1 cellular context compared by ENCODE assay signal in the genomic region with DNA sequence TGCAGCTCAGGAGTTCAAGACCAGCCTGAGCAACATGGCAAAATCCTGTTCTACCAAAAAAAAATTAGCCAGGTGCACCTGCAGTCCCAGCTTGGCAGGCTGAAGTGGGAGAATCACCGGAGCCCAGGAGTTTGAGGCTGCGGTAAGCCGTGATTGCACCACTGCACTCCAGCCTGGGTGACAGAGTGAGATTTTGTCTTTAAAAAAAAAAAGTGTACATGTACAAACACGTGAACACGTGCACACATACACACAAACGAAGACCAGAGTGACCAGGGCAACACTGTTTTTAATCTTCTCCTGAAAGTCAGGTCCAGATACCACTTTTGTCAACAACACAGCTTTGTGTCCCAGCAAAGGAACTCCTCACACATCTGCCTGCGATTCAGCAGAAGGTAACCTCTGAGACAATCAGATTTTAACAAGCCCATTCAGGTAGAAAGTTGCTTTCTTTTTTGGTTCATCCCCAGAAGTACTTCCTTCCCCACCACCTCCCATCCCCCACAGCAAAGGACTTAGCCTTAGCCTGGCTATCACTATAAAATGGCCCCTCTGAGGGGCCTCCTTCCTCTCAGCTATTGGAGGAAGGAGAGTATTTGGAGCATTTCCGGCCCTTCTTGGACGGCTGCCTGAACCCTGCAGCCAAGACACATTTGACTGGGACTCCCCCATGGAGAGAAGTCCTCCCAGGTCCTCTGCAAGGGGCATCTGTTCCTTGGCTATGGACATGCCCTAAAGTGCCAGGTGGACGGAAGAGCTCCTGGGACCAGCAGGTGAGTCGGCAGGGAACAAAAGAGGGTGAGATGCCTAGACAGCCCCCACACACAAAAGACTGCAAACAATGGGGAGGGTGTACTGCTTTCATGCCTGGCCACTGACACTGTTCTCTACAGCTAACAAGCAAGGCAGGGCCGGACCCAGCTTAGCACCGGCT.
TF ChIP-seq lines count a peak whose summit lies in the region.

No MANE protein-coding gene starts in this region.

TF ChIP-seq in K562, 482 proteins besides CTCF, POLR2A, EP300 and RAD21 (continues in another document):
- TF ChIP-seq L3MBTL2 (IDR thresholded peaks at IDR 0.05) (peak; percentile 55; the same call in 1 of the 2 replicates), TEAD4 (IDR thresholded peaks at IDR 0.05; ENCODE audit: low read length) (peak; percentile 50; the same call in 1 of the 2 replicates), TEAD4 (CRISPR knock-in tag; IDR thresholded peaks at IDR 0.05; ENCODE audit: borderline replicate concordance) (no peak), RCOR1 (IDR thresholded peaks at IDR 0.05; ENCODE audit: borderline replicate concordance in 1 of 2, low read depth in 2 of 2, low read length in 2 of 2) (peak in 1 of 2 experiments; percentile 27; a peak in 1 of 4 replicates), RBM39 (optimal IDR thresholded peaks at IDR 0.05; ENCODE audit: low read depth, low read length) (no peak), SPI1 (IDR thresholded peaks at IDR 0.05; ENCODE audit: borderline replicate concordance, low read depth, low read length) (peak; percentile 50; the same call in 1 of the 2 replicates), RNF2 (IDR thresholded peaks at IDR 0.05) (peak; percentile 54; the same call in 1 of the 2 replicates), KLF13 (tag; IDR thresholded peaks at IDR 0.05; ENCODE audit: borderline replicate concordance, low read depth) (no peak), ELF1 (tag; IDR thresholded peaks at IDR 0.05) (no peak), TBL1XR1 (IDR thresholded peaks at IDR 0.05; ENCODE audit: low read length in 2 of 2) (peak in 1 of 2 experiments; percentile 65; a peak in 2 of 4 replicates), MAZ (CRISPR knock-in tag; conservative IDR thresholded peaks at IDR 0.05 in 1 of 2, IDR thresholded peaks at IDR 0.05 in 1 of 2) (peak in 1 of 2 experiments; percentile 42; a peak in 1 of 4 replicates), BHLHE40 (IDR thresholded peaks at IDR 0.05; ENCODE audit: low read length) (peak; percentile 59; the same call in 1 of the 2 replicates), YY1 (IDR thresholded peaks at IDR 0.05; ENCODE audit: borderline replicate concordance in 1 of 3, control insufficient read depth in 1 of 3, extremely low read depth in 1 of 3, insufficient read depth in 3 of 3, insufficient read length in 1 of 3, insufficient replicate concordance in 2 of 3, low read depth in 1 of 3, low read length in 2 of 3) (peak; percentile 37 to 88 (median 55)), LEF1 (IDR thresholded peaks at IDR 0.05) (peak; percentile 76), NFIC (IDR thresholded peaks at IDR 0.05) (peak; percentile 76), ARID1B (IDR thresholded peaks at IDR 0.05) (peak; percentile 18; the same call in 1 of the 2 replicates), ZBED1 (IDR thresholded peaks at IDR 0.05) (no peak), SRSF9 (IDR thresholded peaks at IDR 0.05; ENCODE audit: borderline replicate concordance, low read depth, low read length) (no peak), CTBP1 (IDR thresholded peaks at IDR 0.05; ENCODE audit: borderline replicate concordance) (peak; percentile 47; the same call in 1 of the 2 replicates), GABPA (tag; conservative IDR thresholded peaks at IDR 0.05; ENCODE audit: low read depth) (peak; percentile 74)
- TF ChIP-seq, protein P1, sequence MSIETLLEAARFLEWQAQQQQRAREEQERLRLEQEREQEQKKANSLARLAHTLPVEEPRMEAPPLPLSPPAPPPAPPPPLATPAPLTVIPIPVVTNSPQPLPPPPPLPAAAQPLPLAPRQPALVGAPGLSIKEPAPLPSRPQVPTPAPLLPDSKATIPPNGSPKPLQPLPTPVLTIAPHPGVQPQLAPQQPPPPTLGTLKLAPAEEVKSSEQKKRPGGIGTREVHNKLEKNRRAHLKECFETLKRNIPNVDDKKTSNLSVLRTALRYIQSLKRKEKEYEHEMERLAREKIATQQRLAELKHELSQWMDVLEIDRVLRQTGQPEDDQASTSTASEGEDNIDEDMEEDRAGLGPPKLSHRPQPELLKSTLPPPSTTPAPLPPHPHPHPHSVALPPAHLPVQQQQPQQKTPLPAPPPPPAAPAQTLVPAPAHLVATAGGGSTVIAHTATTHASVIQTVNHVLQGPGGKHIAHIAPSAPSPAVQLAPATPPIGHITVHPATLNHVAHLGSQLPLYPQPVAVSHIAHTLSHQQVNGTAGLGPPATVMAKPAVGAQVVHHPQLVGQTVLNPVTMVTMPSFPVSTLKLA (conservative IDR thresholded peaks at IDR 0.05) = peak in 1 of 2 experiments; percentile 70; a peak in 3 of 4 replicates
- TF ChIP-seq, protein P2, sequence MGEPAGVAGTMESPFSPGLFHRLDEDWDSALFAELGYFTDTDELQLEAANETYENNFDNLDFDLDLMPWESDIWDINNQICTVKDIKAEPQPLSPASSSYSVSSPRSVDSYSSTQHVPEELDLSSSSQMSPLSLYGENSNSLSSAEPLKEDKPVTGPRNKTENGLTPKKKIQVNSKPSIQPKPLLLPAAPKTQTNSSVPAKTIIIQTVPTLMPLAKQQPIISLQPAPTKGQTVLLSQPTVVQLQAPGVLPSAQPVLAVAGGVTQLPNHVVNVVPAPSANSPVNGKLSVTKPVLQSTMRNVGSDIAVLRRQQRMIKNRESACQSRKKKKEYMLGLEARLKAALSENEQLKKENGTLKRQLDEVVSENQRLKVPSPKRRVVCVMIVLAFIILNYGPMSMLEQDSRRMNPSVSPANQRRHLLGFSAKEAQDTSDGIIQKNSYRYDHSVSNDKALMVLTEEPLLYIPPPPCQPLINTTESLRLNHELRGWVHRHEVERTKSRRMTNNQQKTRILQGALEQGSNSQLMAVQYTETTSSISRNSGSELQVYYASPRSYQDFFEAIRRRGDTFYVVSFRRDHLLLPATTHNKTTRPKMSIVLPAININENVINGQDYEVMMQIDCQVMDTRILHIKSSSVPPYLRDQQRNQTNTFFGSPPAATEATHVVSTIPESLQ (CRISPR knock-in tag; IDR thresholded peaks at IDR 0.05) = no peak
- TF ChIP-seq, protein P3, sequence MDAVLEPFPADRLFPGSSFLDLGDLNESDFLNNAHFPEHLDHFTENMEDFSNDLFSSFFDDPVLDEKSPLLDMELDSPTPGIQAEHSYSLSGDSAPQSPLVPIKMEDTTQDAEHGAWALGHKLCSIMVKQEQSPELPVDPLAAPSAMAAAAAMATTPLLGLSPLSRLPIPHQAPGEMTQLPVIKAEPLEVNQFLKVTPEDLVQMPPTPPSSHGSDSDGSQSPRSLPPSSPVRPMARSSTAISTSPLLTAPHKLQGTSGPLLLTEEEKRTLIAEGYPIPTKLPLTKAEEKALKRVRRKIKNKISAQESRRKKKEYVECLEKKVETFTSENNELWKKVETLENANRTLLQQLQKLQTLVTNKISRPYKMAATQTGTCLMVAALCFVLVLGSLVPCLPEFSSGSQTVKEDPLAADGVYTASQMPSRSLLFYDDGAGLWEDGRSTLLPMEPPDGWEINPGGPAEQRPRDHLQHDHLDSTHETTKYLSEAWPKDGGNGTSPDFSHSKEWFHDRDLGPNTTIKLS (IDR thresholded peaks at IDR 0.05; ENCODE audit: borderline replicate concordance, low read depth) = no peak
- TF ChIP-seq, protein P4, sequence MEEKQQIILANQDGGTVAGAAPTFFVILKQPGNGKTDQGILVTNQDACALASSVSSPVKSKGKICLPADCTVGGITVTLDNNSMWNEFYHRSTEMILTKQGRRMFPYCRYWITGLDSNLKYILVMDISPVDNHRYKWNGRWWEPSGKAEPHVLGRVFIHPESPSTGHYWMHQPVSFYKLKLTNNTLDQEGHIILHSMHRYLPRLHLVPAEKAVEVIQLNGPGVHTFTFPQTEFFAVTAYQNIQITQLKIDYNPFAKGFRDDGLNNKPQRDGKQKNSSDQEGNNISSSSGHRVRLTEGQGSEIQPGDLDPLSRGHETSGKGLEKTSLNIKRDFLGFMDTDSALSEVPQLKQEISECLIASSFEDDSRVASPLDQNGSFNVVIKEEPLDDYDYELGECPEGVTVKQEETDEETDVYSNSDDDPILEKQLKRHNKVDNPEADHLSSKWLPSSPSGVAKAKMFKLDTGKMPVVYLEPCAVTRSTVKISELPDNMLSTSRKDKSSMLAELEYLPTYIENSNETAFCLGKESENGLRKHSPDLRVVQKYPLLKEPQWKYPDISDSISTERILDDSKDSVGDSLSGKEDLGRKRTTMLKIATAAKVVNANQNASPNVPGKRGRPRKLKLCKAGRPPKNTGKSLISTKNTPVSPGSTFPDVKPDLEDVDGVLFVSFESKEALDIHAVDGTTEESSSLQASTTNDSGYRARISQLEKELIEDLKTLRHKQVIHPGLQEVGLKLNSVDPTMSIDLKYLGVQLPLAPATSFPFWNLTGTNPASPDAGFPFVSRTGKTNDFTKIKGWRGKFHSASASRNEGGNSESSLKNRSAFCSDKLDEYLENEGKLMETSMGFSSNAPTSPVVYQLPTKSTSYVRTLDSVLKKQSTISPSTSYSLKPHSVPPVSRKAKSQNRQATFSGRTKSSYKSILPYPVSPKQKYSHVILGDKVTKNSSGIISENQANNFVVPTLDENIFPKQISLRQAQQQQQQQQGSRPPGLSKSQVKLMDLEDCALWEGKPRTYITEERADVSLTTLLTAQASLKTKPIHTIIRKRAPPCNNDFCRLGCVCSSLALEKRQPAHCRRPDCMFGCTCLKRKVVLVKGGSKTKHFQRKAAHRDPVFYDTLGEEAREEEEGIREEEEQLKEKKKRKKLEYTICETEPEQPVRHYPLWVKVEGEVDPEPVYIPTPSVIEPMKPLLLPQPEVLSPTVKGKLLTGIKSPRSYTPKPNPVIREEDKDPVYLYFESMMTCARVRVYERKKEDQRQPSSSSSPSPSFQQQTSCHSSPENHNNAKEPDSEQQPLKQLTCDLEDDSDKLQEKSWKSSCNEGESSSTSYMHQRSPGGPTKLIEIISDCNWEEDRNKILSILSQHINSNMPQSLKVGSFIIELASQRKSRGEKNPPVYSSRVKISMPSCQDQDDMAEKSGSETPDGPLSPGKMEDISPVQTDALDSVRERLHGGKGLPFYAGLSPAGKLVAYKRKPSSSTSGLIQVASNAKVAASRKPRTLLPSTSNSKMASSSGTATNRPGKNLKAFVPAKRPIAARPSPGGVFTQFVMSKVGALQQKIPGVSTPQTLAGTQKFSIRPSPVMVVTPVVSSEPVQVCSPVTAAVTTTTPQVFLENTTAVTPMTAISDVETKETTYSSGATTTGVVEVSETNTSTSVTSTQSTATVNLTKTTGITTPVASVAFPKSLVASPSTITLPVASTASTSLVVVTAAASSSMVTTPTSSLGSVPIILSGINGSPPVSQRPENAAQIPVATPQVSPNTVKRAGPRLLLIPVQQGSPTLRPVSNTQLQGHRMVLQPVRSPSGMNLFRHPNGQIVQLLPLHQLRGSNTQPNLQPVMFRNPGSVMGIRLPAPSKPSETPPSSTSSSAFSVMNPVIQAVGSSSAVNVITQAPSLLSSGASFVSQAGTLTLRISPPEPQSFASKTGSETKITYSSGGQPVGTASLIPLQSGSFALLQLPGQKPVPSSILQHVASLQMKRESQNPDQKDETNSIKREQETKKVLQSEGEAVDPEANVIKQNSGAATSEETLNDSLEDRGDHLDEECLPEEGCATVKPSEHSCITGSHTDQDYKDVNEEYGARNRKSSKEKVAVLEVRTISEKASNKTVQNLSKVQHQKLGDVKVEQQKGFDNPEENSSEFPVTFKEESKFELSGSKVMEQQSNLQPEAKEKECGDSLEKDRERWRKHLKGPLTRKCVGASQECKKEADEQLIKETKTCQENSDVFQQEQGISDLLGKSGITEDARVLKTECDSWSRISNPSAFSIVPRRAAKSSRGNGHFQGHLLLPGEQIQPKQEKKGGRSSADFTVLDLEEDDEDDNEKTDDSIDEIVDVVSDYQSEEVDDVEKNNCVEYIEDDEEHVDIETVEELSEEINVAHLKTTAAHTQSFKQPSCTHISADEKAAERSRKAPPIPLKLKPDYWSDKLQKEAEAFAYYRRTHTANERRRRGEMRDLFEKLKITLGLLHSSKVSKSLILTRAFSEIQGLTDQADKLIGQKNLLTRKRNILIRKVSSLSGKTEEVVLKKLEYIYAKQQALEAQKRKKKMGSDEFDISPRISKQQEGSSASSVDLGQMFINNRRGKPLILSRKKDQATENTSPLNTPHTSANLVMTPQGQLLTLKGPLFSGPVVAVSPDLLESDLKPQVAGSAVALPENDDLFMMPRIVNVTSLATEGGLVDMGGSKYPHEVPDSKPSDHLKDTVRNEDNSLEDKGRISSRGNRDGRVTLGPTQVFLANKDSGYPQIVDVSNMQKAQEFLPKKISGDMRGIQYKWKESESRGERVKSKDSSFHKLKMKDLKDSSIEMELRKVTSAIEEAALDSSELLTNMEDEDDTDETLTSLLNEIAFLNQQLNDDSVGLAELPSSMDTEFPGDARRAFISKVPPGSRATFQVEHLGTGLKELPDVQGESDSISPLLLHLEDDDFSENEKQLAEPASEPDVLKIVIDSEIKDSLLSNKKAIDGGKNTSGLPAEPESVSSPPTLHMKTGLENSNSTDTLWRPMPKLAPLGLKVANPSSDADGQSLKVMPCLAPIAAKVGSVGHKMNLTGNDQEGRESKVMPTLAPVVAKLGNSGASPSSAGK (IDR thresholded peaks at IDR 0.05) = peak; percentile 21; the same call in 1 of the 2 replicates
